18 cellular contexts compared by ENCODE assay signal in genomic region chr18:23531912-23532311, GRCh38. TPM values are rescaled to one million over a fixed set of nuclear protein-coding genes. Genes with fewer than 3 reads are reported as not detected.
DNase-seq lines count a peak whose midpoint lies in the region; ATAC-seq, FAIRE-seq and TF ChIP-seq lines count a peak whose summit lies in the region.
"Had no signal": no experiment of that assay in that cellular context is flagged by ENCODE, and none has a peak within 500 bp of the region (broad histone marks: within the 10 kb centered on the region; RNA-seq: fewer than 3 reads in every experiment).

No MANE protein-coding gene starts in this region.

- H3K9me3 ChIP-seq in BLaER1: peaks cover 8% of the 10 kb centered on the region; the same call in 1 of the 2 replicates
- H3K9me3 ChIP-seq in kidney (ENCODE audit: control insufficient read depth in 1 of 2, low read length in 2 of 2): no peaks in the 10 kb centered on the region
- H3K9me3 ChIP-seq: Caco-2 had no signal

- no peaks in the 10 kb centered on the region for H3K27me3 ChIP-seq in BLaER1

- H3K4me3 ChIP-seq in BLaER1 (no peak overlapping the region), kidney (ENCODE audit: low read length in 2 of 2) (no peak overlapping the region)

- H3K27ac ChIP-seq in BLaER1 (peak overlapping the region; percentile 42; the same call in 1 of the 2 replicates), kidney (ENCODE audit: low read depth in 2 of 2, low read length in 2 of 2) (no peak overlapping the region)

- H3K27ac Mint-ChIP-seq in activated CD4-positive, alpha-beta memory T cell treated with anti-CD3 and anti-CD28 coated beads for 36 hours: peak overlapping the region; percentile 56
- H3K27ac Mint-ChIP-seq in activated CD4-positive, alpha-beta memory T cell treated with anti-CD3 and anti-CD28 coated beads, Interleukin-2, amount 10 ng/mL, durations not matched to agents 7 days and 5 days: no peak overlapping the region
- H3K27ac Mint-ChIP-seq in central memory CD8-positive, alpha-beta T cell (ENCODE audit: low read depth): peak overlapping the region; percentile 46
- H3K27ac Mint-ChIP-seq in natural killer cell (peak overlapping the region; percentile 54 to 69), Calu3 (ENCODE audit: unreplicated experiment) (no peak overlapping the region)

- TF ChIP-seq CTCF in natural killer cell (IDR thresholded peaks at IDR 0.05): no peak
- TF ChIP-seq CTCF in Calu3 (IDR thresholded peaks at IDR 0.05; ENCODE audit: unreplicated experiment): no peak
- TF ChIP-seq CTCF in kidney (IDR thresholded peaks at IDR 0.05; ENCODE audit: borderline replicate concordance, extremely low read depth, insufficient read depth): no peak

- peaks cover 61% of the 10 kb centered on the region for H3K36me3 Mint-ChIP-seq in activated CD4-positive, alpha-beta memory T cell treated with anti-CD3 and anti-CD28 coated beads for 36 hours
- H3K36me3 Mint-ChIP-seq in activated CD4-positive, alpha-beta memory T cell treated with anti-CD3 and anti-CD28 coated beads, Interleukin-2, amount 10 ng/mL, durations not matched to agents 7 days and 5 days (ENCODE audit: low read depth): peaks cover 88% of the 10 kb centered on the region
- H3K36me3 Mint-ChIP-seq in central memory CD8-positive, alpha-beta T cell (ENCODE audit: insufficient read depth): peaks cover 74% of the 10 kb centered on the region
- peaks cover 22% of the 10 kb centered on the region for H3K36me3 Mint-ChIP-seq in natural killer cell
- H3K36me3 Mint-ChIP-seq in Calu3 (ENCODE audit: insufficient read depth, unreplicated experiment): peaks cover 82% of the 10 kb centered on the region

- no TSS peak for BruUV-seq in Calu3 (replicated peaks; lab: Mats Ljungman, UMichigan)

- no peak for ATAC-seq in central memory CD8-positive, alpha-beta T cell (replicated peaks; ENCODE audit: extremely low read depth, poor library complexity, severe bottlenecking)
- ATAC-seq in natural killer cell: no peak
- ATAC-seq: Panc1 had no signal

- DNase-seq in activated CD4-positive, alpha-beta memory T cell treated with anti-CD3 and anti-CD28 coated beads for 36 hours: no peak
- no peak for DNase-seq in activated CD4-positive, alpha-beta memory T cell treated with anti-CD3 and anti-CD28 coated beads, Interleukin-2, amount 10 ng/mL, durations not matched to agents 7 days and 5 days
- DNase-seq in central memory CD8-positive, alpha-beta T cell (ENCODE audit: low spot score in 2 of 2): no peak
- DNase-seq in natural killer cell (no peak), Calu3 (no peak), kidney (no peak)
- no peak for DNase-seq in stimulated activated CD4-positive, alpha-beta T cell treated with anti-CD3 and anti-CD28 coated beads, Interleukin-2, amount 100 ng/mL, for 48 hours
- DNase-seq: 8988T, C1 segment of cervical spinal cord, Caco-2, DMS53, H9, MM.1S, NCI-H1105 treated with DMSO at 0.1 percent for 48 hours, NCI-H187, NCI-H2171 had no signal

- H3K36me3 ChIP-seq in BLaER1 (peaks cover 100% of the 10 kb centered on the region), kidney (ENCODE audit: control insufficient read depth in 1 of 2, insufficient read depth in 2 of 2, low read length in 2 of 2) (peaks cover 54 to 72% of the 10 kb centered on the region in 2 donors)

- CTCF ChIA-PET in activated CD4-positive, alpha-beta memory T cell treated with anti-CD3 and anti-CD28 coated beads for 36 hours (lab: Charles Lee): interaction anchor here (2.0 kb wide), 1 partner anchor 16 kb away, joined by 6 read pairs; no protein-coding TSS in a partner anchor
- CTCF ChIA-PET in activated CD4-positive, alpha-beta memory T cell treated with anti-CD3 and anti-CD28 coated beads, Interleukin-2, amount 10 ng/mL, durations not matched to agents 7 days and 5 days (lab: Charles Lee): interaction anchor here (1.1 to 1.3 kb wide), 2 partner anchors 16 to 53 kb away, joined by 4 to 8 read pairs; no protein-coding TSS in a partner anchor
- CTCF ChIA-PET in Calu3 (lab: Charles Lee): no interaction called here

- no peak overlapping the region for H3K9ac ChIP-seq in BLaER1
- H3K9ac ChIP-seq in kidney (ENCODE audit: low read length in 2 of 2): no peak overlapping the region

- POLR2A ChIA-PET in activated CD4-positive, alpha-beta memory T cell treated with anti-CD3 and anti-CD28 coated beads for 36 hours (lab: Charles Lee): no interaction called here
- POLR2A ChIA-PET in activated CD4-positive, alpha-beta memory T cell treated with anti-CD3 and anti-CD28 coated beads, Interleukin-2, amount 10 ng/mL, durations not matched to agents 7 days and 5 days (lab: Charles Lee): interaction anchor here (1.4 kb wide), 1 partner anchor 54 kb away, joined by 4 read pairs; the partner anchor contains the start of gene NPC1

- H3K9me3 Mint-ChIP-seq in activated CD4-positive, alpha-beta memory T cell treated with anti-CD3 and anti-CD28 coated beads for 36 hours: no peaks in the 10 kb centered on the region
- no peaks in the 10 kb centered on the region for H3K9me3 Mint-ChIP-seq in activated CD4-positive, alpha-beta memory T cell treated with anti-CD3 and anti-CD28 coated beads, Interleukin-2, amount 10 ng/mL, durations not matched to agents 7 days and 5 days
- H3K9me3 Mint-ChIP-seq in central memory CD8-positive, alpha-beta T cell: no peaks in the 10 kb centered on the region
- H3K9me3 Mint-ChIP-seq in natural killer cell (no peaks in the 10 kb centered on the region), Calu3 (ENCODE audit: low read depth, unreplicated experiment) (no peaks in the 10 kb centered on the region)
- H3K9me3 Mint-ChIP-seq: H9 had no signal

- H3K27me3 Mint-ChIP-seq in activated CD4-positive, alpha-beta memory T cell treated with anti-CD3 and anti-CD28 coated beads for 36 hours: no peaks in the 10 kb centered on the region
- no peaks in the 10 kb centered on the region for H3K27me3 Mint-ChIP-seq in activated CD4-positive, alpha-beta memory T cell treated with anti-CD3 and anti-CD28 coated beads, Interleukin-2, amount 10 ng/mL, durations not matched to agents 7 days and 5 days
- no peaks in the 10 kb centered on the region for H3K27me3 Mint-ChIP-seq in central memory CD8-positive, alpha-beta T cell
- H3K27me3 Mint-ChIP-seq in natural killer cell (ENCODE audit: low read depth in 2 of 2): no peaks in the 10 kb centered on the region
- H3K27me3 Mint-ChIP-seq in Calu3 (ENCODE audit: unreplicated experiment): no peaks in the 10 kb centered on the region

- H3K4me1 ChIP-seq in BLaER1 (peaks cover 35% of the 10 kb centered on the region), kidney (ENCODE audit: control insufficient read depth in 1 of 2, insufficient read depth in 1 of 2, low read depth in 1 of 2, low read length in 2 of 2) (no peaks in the 10 kb centered on the region)
- H3K4me1 ChIP-seq: Caco-2 had no signal

- peak overlapping the region; percentile 77; the same call in 1 of the 2 replicates for H3K4me2 ChIP-seq in BLaER1

- no peaks in the 10 kb centered on the region for H4K20me1 ChIP-seq in BLaER1

- no peak overlapping the region for H3K4me3 Mint-ChIP-seq in activated CD4-positive, alpha-beta memory T cell treated with anti-CD3 and anti-CD28 coated beads for 36 hours
- no peak overlapping the region for H3K4me3 Mint-ChIP-seq in activated CD4-positive, alpha-beta memory T cell treated with anti-CD3 and anti-CD28 coated beads, Interleukin-2, amount 10 ng/mL, durations not matched to agents 7 days and 5 days
- no peak overlapping the region for H3K4me3 Mint-ChIP-seq in central memory CD8-positive, alpha-beta T cell
- no peak overlapping the region for H3K4me3 Mint-ChIP-seq in natural killer cell
- no peak overlapping the region for H3K4me3 Mint-ChIP-seq in Calu3 (ENCODE audit: low read depth, unreplicated experiment)
- H3K4me3 Mint-ChIP-seq: H9 had no signal

- intact Hi-C loops in activated CD4-positive, alpha-beta memory T cell treated with anti-CD3 and anti-CD28 coated beads for 36 hours (cut with micrococcal nuclease): no loop called here
- intact Hi-C loops in natural killer cell (cut with micrococcal nuclease): no loop called here
- intact Hi-C loops in Calu3 (cut with micrococcal nuclease; ENCODE audit: unreplicated experiment): no loop called here
- intact Hi-C loops in kidney (cut with DNase I): no loop called here

- H3K4me1 Mint-ChIP-seq in activated CD4-positive, alpha-beta memory T cell treated with anti-CD3 and anti-CD28 coated beads for 36 hours (ENCODE audit: low read depth): peaks cover 17% of the 10 kb centered on the region
- H3K4me1 Mint-ChIP-seq in activated CD4-positive, alpha-beta memory T cell treated with anti-CD3 and anti-CD28 coated beads, Interleukin-2, amount 10 ng/mL, durations not matched to agents 7 days and 5 days: peaks cover 6% of the 10 kb centered on the region
- no peaks in the 10 kb centered on the region for H3K4me1 Mint-ChIP-seq in central memory CD8-positive, alpha-beta T cell
- H3K4me1 Mint-ChIP-seq in natural killer cell (no peaks in the 10 kb centered on the region), Calu3 (ENCODE audit: low read depth, unreplicated experiment) (peaks cover 21% of the 10 kb centered on the region)
- H3K4me1 Mint-ChIP-seq: H9 had no signal

- FAIRE-seq in kidney (lab: Jason Lieb, UNC): no peak

RNA-seq across cellular contexts. Expression of gene RMC1, which starts 28.6 kb away (rescaled TPM):
- total RNA-seq in activated CD4-positive, alpha-beta memory T cell treated with anti-CD3 and anti-CD28 coated beads for 36 hours: 10 to 100 TPM; 47.6 to 48.6 TPM
- 10 to 100 TPM; 54.9 to 55.9 TPM for total RNA-seq in activated CD4-positive, alpha-beta memory T cell treated with anti-CD3 and anti-CD28 coated beads, Interleukin-2, amount 10 ng/mL, durations not matched to agents 7 days and 5 days
- total RNA-seq in natural killer cell (10 to 100 TPM; 71.1 to 84.4 (median 77.2) TPM), Calu3 (2022) (31.0 and 33.7 TPM in 2 replicates), kidney (25.9 TPM)
- 40.4 TPM for polyA plus RNA-seq in kidney (ENCODE audit: insufficient read depth, low read depth, low replicate concordance)

RNA-seq across cellular contexts. Expression of gene NPC1, which starts 54.4 kb away (rescaled TPM):
- total RNA-seq in activated CD4-positive, alpha-beta memory T cell treated with anti-CD3 and anti-CD28 coated beads for 36 hours: 10 to 100 TPM; 39.3 to 39.9 TPM
- 10 to 100 TPM; 39.8 to 44.8 TPM for total RNA-seq in activated CD4-positive, alpha-beta memory T cell treated with anti-CD3 and anti-CD28 coated beads, Interleukin-2, amount 10 ng/mL, durations not matched to agents 7 days and 5 days
- total RNA-seq in natural killer cell: 100 to 1,000 TPM; 143 to 203 (median 173) TPM
- total RNA-seq in Calu3 (2022): 82.6 and 84.7 TPM in 2 replicates
- total RNA-seq in kidney: 50.2 TPM
- 16.0 TPM for polyA plus RNA-seq in kidney (ENCODE audit: insufficient read depth, low read depth, low replicate concordance)

Comparison
In these comparisons a context has a peak if more than half of its experiments do, and no peak if none do; other contexts are left out.
1. H3K27ac Mint-ChIP-seq: peak in activated CD4-positive, alpha-beta memory T cell treated with anti-CD3 and anti-CD28 coated beads for 36 hours (single experiment), central memory CD8-positive, alpha-beta T cell (single experiment) and natural killer cell (2 of 2); none in activated CD4-positive, alpha-beta memory T cell treated with anti-CD3 and anti-CD28 coated beads, Interleukin-2, amount 10 ng/mL, durations not matched to agents 7 days and 5 days (single experiment) and Calu3 (single experiment).